8 cellular contexts compared by ENCODE assay signal in the genomic region with DNA sequence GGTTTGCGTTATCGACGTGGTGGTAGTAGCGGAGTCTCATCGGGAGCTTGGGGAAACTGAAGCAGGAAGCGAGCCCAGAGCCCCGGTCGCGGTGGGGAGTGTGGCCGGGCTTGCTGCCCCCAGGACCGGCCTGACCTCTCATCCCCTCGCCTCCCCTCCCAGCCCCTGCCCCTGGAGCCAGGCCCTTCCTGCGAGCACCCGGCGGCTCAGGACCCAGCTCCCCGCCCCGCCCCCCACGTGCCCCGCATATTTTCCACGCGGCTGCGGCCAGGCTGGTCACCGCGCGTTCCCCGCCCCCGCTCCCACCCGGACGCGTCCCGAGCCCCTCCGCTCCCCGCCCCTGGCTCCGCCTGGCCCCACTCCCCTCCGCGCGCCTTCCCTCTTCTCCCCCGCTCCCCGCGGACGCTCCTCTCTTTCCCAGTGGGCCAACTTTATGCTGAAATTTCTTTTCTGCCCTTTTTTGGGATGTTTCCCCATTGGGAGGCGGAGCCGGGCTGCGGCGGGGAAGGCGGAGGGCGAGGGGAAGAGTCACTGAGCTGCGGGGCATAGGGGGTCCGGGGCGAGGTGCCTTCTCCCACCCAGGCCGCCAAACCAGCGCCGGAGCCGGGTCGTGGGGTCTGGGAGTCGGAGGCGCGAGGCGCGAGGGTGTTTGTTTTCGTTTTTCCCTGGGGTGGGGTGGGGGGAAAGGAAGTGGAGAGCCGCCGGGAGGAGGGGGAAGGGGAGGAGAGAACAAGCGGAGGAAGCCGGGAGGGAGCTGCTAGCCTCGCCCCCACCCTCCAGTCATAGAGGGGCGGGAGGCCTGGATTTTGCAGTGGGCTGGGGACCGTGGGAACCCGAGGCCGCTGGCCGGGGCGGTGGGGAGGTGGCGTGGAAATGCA. TPM values are rescaled to one million over a fixed set of nuclear protein-coding genes. Genes with fewer than 3 reads are reported as not detected.
DNase-seq lines count a peak whose midpoint lies in the region; ATAC-seq, FAIRE-seq and TF ChIP-seq lines count a peak whose summit lies in the region.

No MANE protein-coding gene starts in this region.

- no peaks in the 10 kb centered on the region for H3K36me3 ChIP-seq in CD8-positive, alpha-beta memory T cell (ENCODE audit: insufficient read depth, low read length)
- no peaks in the 10 kb centered on the region for H3K36me3 ChIP-seq in breast epithelium

- intact Hi-C loops in breast epithelium (cut with DNase I; ENCODE audit: low total_unique reads): no loop called here

- peak overlapping the region; percentile 83 to 99 (median 89) for H3K4me3 Mint-ChIP-seq in CD8-positive, alpha-beta memory T cell
- peak overlapping the region; percentile 90 for H3K4me3 Mint-ChIP-seq in T-helper 17 cell

- peak overlapping the region; percentile 67 for H3K4me3 ChIP-seq in CD8-positive, alpha-beta memory T cell (ENCODE audit: low read length)
- H3K4me3 ChIP-seq in breast epithelium: peak overlapping the region; percentile 55 to 81 (median 68)
- peak overlapping the region; percentile 89 for H3K4me3 ChIP-seq in iPS-11a (ENCODE audit: low read depth, low read length)
- peak overlapping the region; percentile 81 for H3K4me3 ChIP-seq in retinal pigment epithelial cell (ENCODE audit: low read length)

- ATAC-seq in T-helper 17 cell (peak; percentile 58), GM21447 (IDR thresholded peaks at IDR 0.05; ENCODE audit: unreplicated experiment) (no peak), HG03025 (IDR thresholded peaks at IDR 0.05; ENCODE audit: low FRiP score, unreplicated experiment) (no peak)

- no peaks in the 10 kb centered on the region for H3K36me3 Mint-ChIP-seq in CD8-positive, alpha-beta memory T cell
- no peaks in the 10 kb centered on the region for H3K36me3 Mint-ChIP-seq in T-helper 17 cell (ENCODE audit: low read depth)

- H3K4me1 ChIP-seq in CD8-positive, alpha-beta memory T cell (ENCODE audit: insufficient read depth, low read length): peaks cover 6% of the 10 kb centered on the region
- peaks cover 0 to 3% of the 10 kb centered on the region in 2 donors for H3K4me1 ChIP-seq in breast epithelium

- CTCF ChIA-PET in CD8-positive, alpha-beta memory T cell (lab: Charles Lee): interaction anchor here (1.1 to 8.6 kb wide), 9 partner anchors 21 to 86 kb away, joined by 3 to 87 read pairs (median 3); a partner anchor contains a TSS

- DNase-seq in CD8-positive, alpha-beta memory T cell: peak; percentile 16 to 55 (median 23)
- DNase-seq in HTR-8/SVneo (ENCODE audit: insufficient read length, low spot score) (peak; percentile 53), T-helper 17 cell (no peak), breast epithelium (ENCODE audit: low spot score in 2 of 2) (peak; percentile 76 to 81), retinal pigment epithelial cell (ENCODE audit: low read depth) (no peak)

- peak overlapping the region; percentile 15 to 94 (median 83) for H3K27ac Mint-ChIP-seq in CD8-positive, alpha-beta memory T cell
- H3K27ac Mint-ChIP-seq in T-helper 17 cell: peak overlapping the region; percentile 81

- TF ChIP-seq CTCF in breast epithelium (IDR thresholded peaks at IDR 0.05) (no peak), retinal pigment epithelial cell (conservative IDR thresholded peaks at IDR 0.05; ENCODE audit: low read depth, low read length) (no peak)

- no peaks in the 10 kb centered on the region for H3K9me3 Mint-ChIP-seq in CD8-positive, alpha-beta memory T cell

- peak overlapping the region; percentile 51 for H3K27ac ChIP-seq in CD8-positive, alpha-beta memory T cell (ENCODE audit: low read depth, low read length)
- peak overlapping the region; percentile 92 to 94 for H3K27ac ChIP-seq in breast epithelium

- H3K9me3 ChIP-seq in CD8-positive, alpha-beta memory T cell (ENCODE audit: low read length): no peaks in the 10 kb centered on the region
- H3K9me3 ChIP-seq in T-helper 17 cell (ENCODE audit: control insufficient read depth, low read length, poor library complexity, severe bottlenecking) (no peaks in the 10 kb centered on the region), breast epithelium (no peaks in the 10 kb centered on the region)

- no peaks in the 10 kb centered on the region for H3K27me3 Mint-ChIP-seq in CD8-positive, alpha-beta memory T cell
- H3K27me3 Mint-ChIP-seq in T-helper 17 cell: no peaks in the 10 kb centered on the region

- H3K27me3 ChIP-seq in CD8-positive, alpha-beta memory T cell (ENCODE audit: insufficient read depth, low read length, poor library complexity, severe bottlenecking): no peaks in the 10 kb centered on the region
- no peaks in the 10 kb centered on the region for H3K27me3 ChIP-seq in breast epithelium

- POLR2A ChIA-PET in CD8-positive, alpha-beta memory T cell (lab: Charles Lee): interaction anchor here (0.6 to 1.3 kb wide), 5 partner anchors 31 to 97 kb away, joined by 3 to 6 read pairs (median 4); a partner anchor contains a TSS

- peak; percentile 59 for TF ChIP-seq POLR2A in breast epithelium (IDR thresholded peaks at IDR 0.05)

- FAIRE-seq in HTR-8/SVneo (lab: Jason Lieb, UNC): no peak

- H3K4me1 Mint-ChIP-seq in CD8-positive, alpha-beta memory T cell: peaks cover 10 to 28% (median 18%) of the 10 kb centered on the region in 3 donors
- peaks cover 20% of the 10 kb centered on the region for H3K4me1 Mint-ChIP-seq in T-helper 17 cell

RNA-seq across cellular contexts. Expression of a gene that starts 1.0 kb away (rescaled TPM):
- 1 to 10 TPM; 6.6 to 7.3 TPM for total RNA-seq in CD8-positive, alpha-beta memory T cell
- 0.22 TPM for polyA plus RNA-seq in CD8-positive, alpha-beta memory T cell
- total RNA-seq in T-helper 17 cell (10 to 100 TPM; 29.2 to 33.9 TPM), breast epithelium (100 to 1,000 TPM; 143 to 402 (median 258) TPM)

RNA-seq across cellular contexts. Expression of a gene that starts 17.0 kb away (rescaled TPM):
- under 1 TPM in 1 of 2 experiments, not detected in 1; 0.75 TPM for total RNA-seq in CD8-positive, alpha-beta memory T cell
- polyA plus RNA-seq in CD8-positive, alpha-beta memory T cell: not detected
- total RNA-seq in T-helper 17 cell (not detected), breast epithelium (1 to 10 TPM in 1 of 3 donors, under 1 TPM in 1, not detected in 1; 0.16 to 5.0 TPM)

RNA-seq across cellular contexts. Expression of a gene that starts 25.7 kb away (rescaled TPM):
- total RNA-seq in CD8-positive, alpha-beta memory T cell: 10 to 100 TPM in 1 of 2 experiments, 1 to 10 TPM in 1; 7.7 to 10.7 TPM
- polyA plus RNA-seq in CD8-positive, alpha-beta memory T cell: 1.2 TPM
- 1 to 10 TPM; 1.6 to 3.1 TPM for total RNA-seq in T-helper 17 cell
- total RNA-seq in breast epithelium: 1 to 10 TPM in 1 of 3 donors, under 1 TPM in 2; 0.59 to 1.6 (median 0.80) TPM

RNA-seq across cellular contexts. Expression of a gene that starts 32.6 kb away (rescaled TPM):
- total RNA-seq in CD8-positive, alpha-beta memory T cell: 10 to 100 TPM; 18.5 to 20.0 TPM
- polyA plus RNA-seq in CD8-positive, alpha-beta memory T cell: 105 TPM
- total RNA-seq in T-helper 17 cell (10 to 100 TPM; 27.7 to 35.2 TPM), breast epithelium (100 to 1,000 TPM in 1 of 3 donors, 10 to 100 TPM in 2; 18.3 to 102 (median 35.4) TPM)

RNA-seq across cellular contexts. Expression of a gene that starts 32.9 kb away (rescaled TPM):
- over 10,000 TPM in 1 of 2 experiments, 1,000 to 10,000 TPM in 1; 7,718 to 11,549 TPM for total RNA-seq in CD8-positive, alpha-beta memory T cell
- not detected for polyA plus RNA-seq in CD8-positive, alpha-beta memory T cell
- total RNA-seq in T-helper 17 cell (over 10,000 TPM in 1 of 2 donors, 1,000 to 10,000 TPM in 1; 7,466 to 10,512 TPM), breast epithelium (1,000 to 10,000 TPM; 1,664 to 2,064 (median 2,058) TPM)

Comparison
In these comparisons a context has a peak if more than half of its experiments do, and no peak if none do; other contexts are left out.
1. DNase-seq: peak in CD8-positive, alpha-beta memory T cell (5 of 5), HTR-8/SVneo (single experiment) and breast epithelium (2 of 2); none in T-helper 17 cell (0 of 3) and retinal pigment epithelial cell (single experiment).
2. RNA of a gene that starts 1.0 kb away (total RNA-seq): 143 to 402 TPM in breast epithelium; 29.2 to 33.9 TPM in T-helper 17 cell and 6.6 to 7.3 TPM in CD8-positive, alpha-beta memory T cell; every median in the first group is over 4 times any median in the second.
3. Peak in every context shown above with its lines, with median percentiles within 50 percentile points of each other: H3K4me3 ChIP-seq.